25 cellular contexts compared by ENCODE assay signal in the genomic region with DNA sequence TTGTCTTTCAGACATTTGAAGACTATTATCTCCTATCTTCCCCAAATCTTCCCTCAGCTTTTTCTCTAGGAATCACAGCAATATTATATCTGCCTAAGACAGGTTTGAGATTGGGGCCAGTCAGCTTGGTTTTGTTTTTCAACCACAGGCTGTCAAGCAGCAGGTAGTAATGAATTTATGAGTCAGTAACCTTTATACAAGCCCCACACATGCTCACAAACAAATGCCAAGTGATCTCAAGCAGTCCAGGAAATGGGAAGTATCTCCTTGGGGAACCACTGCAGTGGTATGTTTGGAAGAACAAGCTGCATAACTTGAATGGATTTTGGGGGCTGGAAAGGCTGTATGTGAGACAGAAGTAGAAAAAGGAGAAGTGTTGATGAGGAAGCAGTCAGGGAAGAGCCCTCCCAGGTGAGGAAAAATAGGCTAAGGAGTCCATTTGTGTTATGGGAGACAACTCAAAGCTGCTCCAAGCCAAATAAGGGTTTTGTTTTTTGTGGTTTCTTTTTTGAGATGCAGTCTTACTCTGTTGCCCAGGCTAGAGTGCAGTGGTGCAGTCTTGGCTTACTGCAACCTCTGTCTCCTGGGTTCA. TPM values are rescaled to one million over a fixed set of nuclear protein-coding genes. Genes with fewer than 3 reads are reported as not detected.
A peak's percentile ranks its signal among the peaks of the same experiment; 100 is the strongest.
DNase-seq lines count a peak whose midpoint lies in the region; ATAC-seq and TF ChIP-seq lines count a peak whose summit lies in the region.
"Had no signal": no experiment of that assay in that cellular context is flagged by ENCODE, and none has a peak within 500 bp of the region (broad histone marks: within the 10 kb centered on the region; RNA-seq: fewer than 3 reads in every experiment).

No MANE protein-coding gene starts in this region.

- CTCF ChIA-PET in activated CD8-positive, alpha-beta memory T cell treated with anti-CD3 and anti-CD28 coated beads, Interleukin-2, amount 10 ng/mL, durations not matched to agents 7 days and 5 days (lab: Charles Lee): interaction anchor here (0.8 to 6.5 kb wide), 5 partner anchors 11 to 289 kb away, joined by 3 to 54 read pairs (median 5); a partner anchor contains a TSS
- CTCF ChIA-PET in OCI-LY7 (lab: Charles Lee; ENCODE audit: unreplicated experiment): no interaction called here

- no peaks in the 10 kb centered on the region for H3K9me3 ChIP-seq in OCI-LY7 (ENCODE audit: low read length)
- H3K9me3 ChIP-seq: Caco-2, upper lobe of right lung had no signal

- no peak for DNase-seq in activated CD8-positive, alpha-beta memory T cell treated with anti-CD3 and anti-CD28 coated beads, Interleukin-2, amount 10 ng/mL, durations not matched to agents 7 days and 5 days
- no peak for DNase-seq in activated CD8-positive, alpha-beta memory T cell treated with anti-CD3 and anti-CD28 coated beads, Interleukin-2, amount 50 U/mL, for 4 hours
- no peak for DNase-seq in OCI-LY7 (ENCODE audit: low spot score)
- peak; percentile 74 for DNase-seq in cerebellum (ENCODE audit: low spot score)
- peak; percentile 41 for DNase-seq in renal cortical epithelial cell (ENCODE audit: low read depth)
- no peak for DNase-seq in osteocyte (ENCODE audit: extremely low spot score, unreplicated experiment)
- no peak for DNase-seq in NOMO-1 treated with DMSO at 0.1 percent for 48 hours (lab: John Stamatoyannopoulos, UW; ENCODE audit: unreplicated experiment)
- no peak for DNase-seq in erythroblast (lab: John Stamatoyannopoulos, UW)
- DNase-seq: activated CD4-positive, alpha-beta T cell treated with anti-CD3 and anti-CD28 coated beads, Interleukin-2, amount 50 U/mL, for 1 hour; activated T-cell treated with anti-CD3 and anti-CD28 coated beads, Interleukin-2, amount 50 U/mL, for 1 hour; anterior cingulate cortex; Caco-2; GDM1; hypothalamus; KG1; NCI-H1105 treated with DMSO at 0.1 percent for 48 hours; NK-92 treated with Interleukin-12 subunit alpha and Interleukin-12 subunit beta, amount 100 ng/mL, for 24 hours; Right ventricle myocardium superior; small intestine; T-helper 9 cell; upper lobe of right lung had no signal

- no peak overlapping the region for H2AFZ ChIP-seq in OCI-LY7 (ENCODE audit: low read length)
- H2AFZ ChIP-seq: parathyroid adenoma had no signal

- no peak overlapping the region for H3K4me3 ChIP-seq in OCI-LY7 (ENCODE audit: low read depth, low read length, poor library complexity, severe bottlenecking)
- H3K4me3 ChIP-seq: upper lobe of right lung had no signal

- peaks cover 7% of the 10 kb centered on the region for H3K27me3 Mint-ChIP-seq in activated CD8-positive, alpha-beta memory T cell treated with anti-CD3 and anti-CD28 coated beads, Interleukin-2, amount 10 ng/mL, durations not matched to agents 7 days and 5 days
- H3K27me3 Mint-ChIP-seq in osteocyte (ENCODE audit: unreplicated experiment): peaks cover 4% of the 10 kb centered on the region

- H3K9me3 Mint-ChIP-seq in activated CD8-positive, alpha-beta memory T cell treated with anti-CD3 and anti-CD28 coated beads, Interleukin-2, amount 10 ng/mL, durations not matched to agents 7 days and 5 days (ENCODE audit: low read depth): no peaks in the 10 kb centered on the region
- no peaks in the 10 kb centered on the region for H3K9me3 Mint-ChIP-seq in osteocyte (ENCODE audit: unreplicated experiment)
- H3K9me3 Mint-ChIP-seq: stimulated activated effector memory CD8-positive, alpha-beta T cell treated with anti-CD3 and anti-CD28 coated beads, Interleukin-12 subunit alpha, Interleukin-12 subunit beta, amount 100 ng/mL, for 72 hours had no signal

- H3K9me2 ChIP-seq in OCI-LY7 (ENCODE audit: insufficient read depth, low read length): no peaks in the 10 kb centered on the region

- no peak overlapping the region for H3K27ac ChIP-seq in OCI-LY7 (ENCODE audit: low read depth, low read length, poor library complexity, severe bottlenecking)
- H3K27ac ChIP-seq: upper lobe of right lung had no signal

- BruUV-seq in OCI-LY7 (replicated peaks; lab: Mats Ljungman, UMichigan): TSS peak; percentile 41

- H3K36me3 Mint-ChIP-seq in activated CD8-positive, alpha-beta memory T cell treated with anti-CD3 and anti-CD28 coated beads, Interleukin-2, amount 10 ng/mL, durations not matched to agents 7 days and 5 days: peaks cover 18% of the 10 kb centered on the region
- H3K36me3 Mint-ChIP-seq in osteocyte (ENCODE audit: unreplicated experiment): peaks cover 19% of the 10 kb centered on the region

- POLR2A ChIA-PET in OCI-LY7 (lab: Charles Lee): interaction anchor here (0.6 to 1.4 kb wide), 2 partner anchors 19 to 163 kb away, joined by 3 to 4 read pairs; no protein-coding TSS in a partner anchor

- H3K4me1 Mint-ChIP-seq in activated CD8-positive, alpha-beta memory T cell treated with anti-CD3 and anti-CD28 coated beads, Interleukin-2, amount 10 ng/mL, durations not matched to agents 7 days and 5 days: peaks cover 32% of the 10 kb centered on the region
- peaks cover 23% of the 10 kb centered on the region for H3K4me1 Mint-ChIP-seq in osteocyte (ENCODE audit: unreplicated experiment)

- no peak for TF ChIP-seq POLR2A in erythroblast (IDR thresholded peaks at IDR 0.05; ENCODE audit: low read length)

- intact Hi-C loops in OCI-LY7 (cut with micrococcal nuclease; ENCODE audit: unreplicated experiment): no loop called here

- H3K4me1 ChIP-seq in OCI-LY7 (ENCODE audit: insufficient read depth, low read length, poor library complexity, severe bottlenecking): peaks cover 33% of the 10 kb centered on the region
- H3K4me1 ChIP-seq: parathyroid adenoma had no signal

- no peak for ATAC-seq in activated CD8-positive, alpha-beta memory T cell treated with anti-CD3 and anti-CD28 coated beads, Interleukin-2, amount 10 ng/mL, durations not matched to agents 7 days and 5 days
- ATAC-seq: left lobe of liver; stimulated activated effector memory CD8-positive, alpha-beta T cell treated with anti-CD3 and anti-CD28 coated beads, Interleukin-12 subunit alpha, Interleukin-12 subunit beta, amount 100 ng/mL, for 72 hours; upper lobe of right lung had no signal

- H3K4me2 ChIP-seq in OCI-LY7 (ENCODE audit: low read length): peak overlapping the region; percentile 90; the same call in 1 of the 2 replicates

- no peaks in the 10 kb centered on the region for H4K20me1 ChIP-seq in OCI-LY7 (ENCODE audit: insufficient read depth, low read length)

- peak overlapping the region; percentile 54 for H3K27ac Mint-ChIP-seq in activated CD8-positive, alpha-beta memory T cell treated with anti-CD3 and anti-CD28 coated beads, Interleukin-2, amount 10 ng/mL, durations not matched to agents 7 days and 5 days
- no peak overlapping the region for H3K27ac Mint-ChIP-seq in osteocyte (ENCODE audit: unreplicated experiment)
- H3K27ac Mint-ChIP-seq: stimulated activated effector memory CD8-positive, alpha-beta T cell treated with anti-CD3 and anti-CD28 coated beads, Interleukin-12 subunit alpha, Interleukin-12 subunit beta, amount 100 ng/mL, for 72 hours had no signal

- no peak overlapping the region for H3K4me3 Mint-ChIP-seq in activated CD8-positive, alpha-beta memory T cell treated with anti-CD3 and anti-CD28 coated beads, Interleukin-2, amount 10 ng/mL, durations not matched to agents 7 days and 5 days
- no peak overlapping the region for H3K4me3 Mint-ChIP-seq in osteocyte (ENCODE audit: unreplicated experiment)

- no peak for TF ChIP-seq CTCF in OCI-LY7 (conservative IDR thresholded peaks at IDR 0.05; ENCODE audit: low read length)
- TF ChIP-seq CTCF in osteocyte (IDR thresholded peaks at IDR 0.05): no peak

- peaks cover 43% of the 10 kb centered on the region for H3K36me3 ChIP-seq in OCI-LY7 (ENCODE audit: insufficient read depth, low read length)

- H3K79me2 ChIP-seq in OCI-LY7 (ENCODE audit: insufficient read depth, low read depth, low read length): peaks cover 27% of the 10 kb centered on the region
- H3K79me2 ChIP-seq: parathyroid adenoma had no signal

RNA-seq across cellular contexts. Expression of a gene that starts 2.1 kb away (rescaled TPM):
- total RNA-seq in activated CD8-positive, alpha-beta memory T cell treated with anti-CD3 and anti-CD28 coated beads, Interleukin-2, amount 10 ng/mL, durations not matched to agents 7 days and 5 days: 10 to 100 TPM; 49.2 to 54.0 TPM
- 33.2 and 39.0 TPM in 2 replicates for total RNA-seq in OCI-LY7 (2014; rRNA removed; shearing (Covaris generic))
- total RNA-seq in OCI-LY7 (2022): 43.4 and 45.1 TPM in 2 replicates
- total RNA-seq in cerebellum: 33.3 TPM
- 39.1 and 43.9 TPM in 2 replicates for total RNA-seq in renal cortical epithelial cell
- total RNA-seq in osteocyte: 50.4 and 53.9 TPM in 2 replicates

RNA-seq across cellular contexts. Expression of a gene that starts 23.6 kb away (rescaled TPM):
- total RNA-seq in activated CD8-positive, alpha-beta memory T cell treated with anti-CD3 and anti-CD28 coated beads, Interleukin-2, amount 10 ng/mL, durations not matched to agents 7 days and 5 days: not detected
- not detected in 2 replicates for total RNA-seq in OCI-LY7 (2014; rRNA removed; shearing (Covaris generic))
- total RNA-seq in OCI-LY7 (2022) (not detected in 2 replicates), cerebellum (not detected), renal cortical epithelial cell (not detected in 2 replicates), osteocyte (not detected in 2 replicates)
- total RNA-seq: dorsolateral prefrontal cortex, Right ventricle myocardium superior, upper lobe of right lung had no signal

RNA-seq across cellular contexts. Expression of a gene that starts 38.0 kb away (rescaled TPM):
- 100 to 1,000 TPM; 743 to 915 TPM for total RNA-seq in activated CD8-positive, alpha-beta memory T cell treated with anti-CD3 and anti-CD28 coated beads, Interleukin-2, amount 10 ng/mL, durations not matched to agents 7 days and 5 days
- 649 and 817 TPM in 2 replicates for total RNA-seq in OCI-LY7 (2014; rRNA removed; shearing (Covaris generic))
- total RNA-seq in OCI-LY7 (2022) (990 and 1,017 TPM in 2 replicates), cerebellum (304 TPM), renal cortical epithelial cell (63.2 and 94.5 TPM in 2 replicates), osteocyte (295 and 296 TPM in 2 replicates)

Comparison
In these comparisons a context has a peak if more than half of its experiments do, and no peak if none do; other contexts are left out.
1. DNase-seq: peak in cerebellum (single experiment) and renal cortical epithelial cell (single experiment); none in activated CD8-positive, alpha-beta memory T cell treated with anti-CD3 and anti-CD28 coated beads, Interleukin-2, amount 10 ng/mL, durations not matched to agents 7 days and 5 days (single experiment), activated CD8-positive, alpha-beta memory T cell treated with anti-CD3 and anti-CD28 coated beads, Interleukin-2, amount 50 U/mL, for 4 hours (single experiment), OCI-LY7 (single experiment), osteocyte (single experiment), NOMO-1 treated with DMSO at 0.1 percent for 48 hours (single experiment) and erythroblast (0 of 2).